ENCODE assay signal across 11 cellular contexts in the genomic region with DNA sequence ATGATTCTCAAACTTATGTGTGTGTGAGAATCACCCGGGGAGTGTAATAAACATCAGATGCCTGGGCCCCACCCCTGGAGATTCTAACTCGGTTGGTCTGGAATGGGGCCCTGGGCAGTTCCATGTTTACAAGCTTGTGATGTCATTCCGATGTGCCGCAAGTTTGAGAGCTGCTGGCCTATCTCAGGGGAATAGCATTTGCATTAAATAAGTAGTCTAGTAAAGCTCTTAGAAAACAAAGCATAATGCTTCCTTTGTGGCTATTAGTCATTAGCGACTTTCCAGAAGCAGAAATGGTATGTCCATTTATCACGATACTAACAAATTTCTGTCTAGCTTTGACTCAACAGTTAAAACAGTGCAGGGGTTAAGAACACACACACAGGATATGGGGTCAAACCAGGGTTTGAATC. TPM values are rescaled to one million over a fixed set of nuclear protein-coding genes. Genes with fewer than 3 reads are reported as not detected.
DNase-seq lines count a peak whose midpoint lies in the region; ATAC-seq and TF ChIP-seq lines count a peak whose summit lies in the region.
"Had no signal": no experiment of that assay in that cellular context is flagged by ENCODE, and none has a peak within 500 bp of the region (broad histone marks: within the 10 kb centered on the region; RNA-seq: fewer than 3 reads in every experiment).

No MANE protein-coding gene starts in this region.

- H3K27ac ChIP-seq in fibroblast of lung (ENCODE audit: insufficient read depth, low read length) = peak overlapping the region; percentile 31
- H3K27ac ChIP-seq: parathyroid adenoma had no signal

- H3K4me2 ChIP-seq in fibroblast of lung (ENCODE audit: extremely low read depth, insufficient read depth, low read length) = peak overlapping the region; percentile 38

- H3K4me3 ChIP-seq in fibroblast of lung (replicated peaks in 1 of 4; ENCODE audit: control extremely low read depth in 1 of 4, insufficient read depth in 1 of 4, low read depth in 3 of 4, low read length in 4 of 4) (no peak overlapping the region), BE2C (ENCODE audit: low read depth, low read length) (no peak overlapping the region)

- peak in 1 of 2 donors; percentile 18 for ATAC-seq in stimulated activated naive B cell treated with anti-CD40 and anti-IgM and Interleukin-4, amounts not matched to agents 10 μg/mL and 1 μg/mL and 100 μg/mL, for 72 hours (replicated peaks)
- ATAC-seq in GM18907 (IDR thresholded peaks at IDR 0.05; ENCODE audit: unreplicated experiment) = no peak
- ATAC-seq in GM18511 (IDR thresholded peaks at IDR 0.05; ENCODE audit: unreplicated experiment) = no peak

- peak overlapping the region; percentile 59 for H3K27ac Mint-ChIP-seq in stimulated activated naive B cell treated with anti-CD40 and anti-IgM and Interleukin-4, amounts not matched to agents 10 μg/mL and 1 μg/mL and 100 μg/mL, for 72 hours
- H3K27ac Mint-ChIP-seq: dendritic cell treated with granulocyte-macrophage colony-stimulating factor and Interleukin-4, amounts not matched to agents 40 ng/mL and 50 ng/mL, for 4 days had no signal

- no peak for TF ChIP-seq CTCF in GM20000 (IDR thresholded peaks at IDR 0.05; ENCODE audit: extremely low read depth, missing control alignments)
- no peak for TF ChIP-seq CTCF in fibroblast of lung (conservative IDR thresholded peaks at IDR 0.05 in 1 of 2, IDR thresholded peaks at IDR 0.05 in 1 of 2; ENCODE audit: low read depth in 1 of 2, low read length in 2 of 2)
- no peak for TF ChIP-seq CTCF in BE2C (IDR thresholded peaks at IDR 0.05; ENCODE audit: low read depth, low read length)

- H3K4me1 Mint-ChIP-seq in stimulated activated naive B cell treated with anti-CD40 and anti-IgM and Interleukin-4, amounts not matched to agents 10 μg/mL and 1 μg/mL and 100 μg/mL, for 72 hours = no peaks in the 10 kb centered on the region

- no peak overlapping the region for H3K9ac ChIP-seq in fibroblast of lung (ENCODE audit: insufficient read depth, low read length)
- H3K9ac ChIP-seq: parathyroid adenoma had no signal

- no peaks in the 10 kb centered on the region for H3K27me3 ChIP-seq in fibroblast of lung (ENCODE audit: control insufficient read depth, insufficient read depth, low read length)
- no peaks in the 10 kb centered on the region; the same call in 1 of the 2 replicates for H3K27me3 ChIP-seq in BE2C

- peaks cover 0 to 5% of the 10 kb centered on the region in 2 donors for H3K36me3 Mint-ChIP-seq in stimulated activated naive B cell treated with anti-CD40 and anti-IgM and Interleukin-4, amounts not matched to agents 10 μg/mL and 1 μg/mL and 100 μg/mL, for 72 hours

- H3K9me3 ChIP-seq in fibroblast of lung (ENCODE audit: control insufficient read depth, insufficient read depth, low read depth, low read length) (no peaks in the 10 kb centered on the region), BE2C (no peaks in the 10 kb centered on the region)

- no peak overlapping the region for H3K4me3 Mint-ChIP-seq in stimulated activated naive B cell treated with anti-CD40 and anti-IgM and Interleukin-4, amounts not matched to agents 10 μg/mL and 1 μg/mL and 100 μg/mL, for 72 hours
- H3K4me3 Mint-ChIP-seq: dendritic cell treated with granulocyte-macrophage colony-stimulating factor and Interleukin-4, amounts not matched to agents 40 ng/mL and 50 ng/mL, for 4 days had no signal

- H2AFZ ChIP-seq in fibroblast of lung (ENCODE audit: low read length) = no peak overlapping the region
- H2AFZ ChIP-seq: parathyroid adenoma had no signal

- H3K27me3 Mint-ChIP-seq in stimulated activated naive B cell treated with anti-CD40 and anti-IgM and Interleukin-4, amounts not matched to agents 10 μg/mL and 1 μg/mL and 100 μg/mL, for 72 hours = peaks cover 6 to 11% of the 10 kb centered on the region in 2 donors

- H3K36me3 ChIP-seq in fibroblast of lung (ENCODE audit: control insufficient read depth, insufficient read depth, low read length) (no peaks in the 10 kb centered on the region), BE2C (no peaks in the 10 kb centered on the region)

- H4K20me1 ChIP-seq in fibroblast of lung (ENCODE audit: control insufficient read depth, extremely low read depth, insufficient read depth, low read length) = no peaks in the 10 kb centered on the region

- H3K79me2 ChIP-seq in fibroblast of lung (ENCODE audit: control insufficient read depth, insufficient read depth, low read length) = no peaks in the 10 kb centered on the region
- H3K79me2 ChIP-seq: parathyroid adenoma had no signal

- peak; percentile 19 for DNase-seq in GM20000 (ENCODE audit: low spot score)
- peak; percentile 49 for DNase-seq in NCI-H460 (ENCODE audit: extremely low read depth, low read depth)
- peak; percentile 87 to 98 for DNase-seq in fibroblast of lung (ENCODE audit: low read depth in 2 of 2)
- no peak for DNase-seq in stimulated activated naive B cell treated with anti-CD40 and anti-IgM and Interleukin-4, amounts not matched to agents 10 μg/mL and 1 μg/mL and 100 μg/mL, for 72 hours
- no peak for DNase-seq in BE2C
- DNase-seq: activated T-cell treated with anti-CD3 and anti-CD28 coated beads, Interleukin-2, amount 50 U/mL, for 48 hours; NCI-H446 treated with DMSO at 0.1 percent for 48 hours had no signal

- no peaks in the 10 kb centered on the region for H3K9me3 Mint-ChIP-seq in stimulated activated naive B cell treated with anti-CD40 and anti-IgM and Interleukin-4, amounts not matched to agents 10 μg/mL and 1 μg/mL and 100 μg/mL, for 72 hours
- H3K9me3 Mint-ChIP-seq: dendritic cell treated with granulocyte-macrophage colony-stimulating factor and Interleukin-4, amounts not matched to agents 40 ng/mL and 50 ng/mL, for 4 days had no signal

- H3K4me1 ChIP-seq in fibroblast of lung (ENCODE audit: control insufficient read depth, extremely low read depth, insufficient read depth, low read length) (no peaks in the 10 kb centered on the region), BE2C (no peaks in the 10 kb centered on the region)
- H3K4me1 ChIP-seq: parathyroid adenoma had no signal

RNA-seq across cellular contexts. Expression of gene PGBD4, which starts 20.9 kb away (rescaled TPM):
- total RNA-seq in NCI-H460 (2014; rRNA removed; shearing (Covaris generic)) = 2.0 and 2.6 TPM in 2 replicates
- polyA plus RNA-seq in NCI-H460 (2014; cell fraction: nucleus; rRNA removed) = 5.0 and 5.7 TPM in 2 replicates
- total RNA-seq in fibroblast of lung = 2.6 and 3.0 TPM in 2 replicates
- polyA plus RNA-seq in fibroblast of lung = 1.4 and 1.6 TPM in 2 replicates
- polyA plus RNA-seq in fibroblast of lung (2012) = 0.93 and 0.96 TPM in 2 replicates
- polyA minus RNA-seq in fibroblast of lung (ENCODE audit: low replicate concordance) = 0.96 and 0.98 TPM in 2 replicates
- polyA plus RNA-seq in BE2C (2012; ENCODE audit: insufficient read depth, insufficient read length, low read depth) = 3.9 TPM

RNA-seq across cellular contexts. Expression of gene EMC7, which starts 21.1 kb away (rescaled TPM):
- total RNA-seq in NCI-H460 (2014; rRNA removed; shearing (Covaris generic)) = 64.8 and 83.2 TPM in 2 replicates
- 42.8 and 59.5 TPM in 2 replicates for polyA plus RNA-seq in NCI-H460 (2014; cell fraction: nucleus; rRNA removed)
- total RNA-seq in fibroblast of lung = 39.0 and 47.7 TPM in 2 replicates
- polyA plus RNA-seq in fibroblast of lung = 102 and 108 TPM in 2 replicates
- 107 and 120 TPM in 2 replicates for polyA plus RNA-seq in fibroblast of lung (2012)
- polyA minus RNA-seq in fibroblast of lung (ENCODE audit: low replicate concordance) = 8.9 and 19.6 TPM in 2 replicates
- 192 TPM for polyA plus RNA-seq in BE2C (2012; ENCODE audit: insufficient read depth, insufficient read length, low read depth)

Comparison
In these comparisons a context has a peak if more than half of its experiments do, and no peak if none do; other contexts are left out.
1. DNase-seq: peak in GM20000 (single experiment), NCI-H460 (single experiment) and fibroblast of lung (2 of 2); none in stimulated activated naive B cell treated with anti-CD40 and anti-IgM and Interleukin-4, amounts not matched to agents 10 μg/mL and 1 μg/mL and 100 μg/mL, for 72 hours (single experiment) and BE2C (single experiment).